1 cellular context compared by ENCODE assay signal in genomic region chr14:68823434-68824206, GRCh38.
TF ChIP-seq lines count a peak whose summit lies in the region.

No MANE protein-coding gene starts in this region.

TF ChIP-seq in HepG2, 621 proteins besides CTCF, POLR2A, EP300 and RAD21 (continued from another document and continues in another):
- TF ChIP-seq, protein P1, sequence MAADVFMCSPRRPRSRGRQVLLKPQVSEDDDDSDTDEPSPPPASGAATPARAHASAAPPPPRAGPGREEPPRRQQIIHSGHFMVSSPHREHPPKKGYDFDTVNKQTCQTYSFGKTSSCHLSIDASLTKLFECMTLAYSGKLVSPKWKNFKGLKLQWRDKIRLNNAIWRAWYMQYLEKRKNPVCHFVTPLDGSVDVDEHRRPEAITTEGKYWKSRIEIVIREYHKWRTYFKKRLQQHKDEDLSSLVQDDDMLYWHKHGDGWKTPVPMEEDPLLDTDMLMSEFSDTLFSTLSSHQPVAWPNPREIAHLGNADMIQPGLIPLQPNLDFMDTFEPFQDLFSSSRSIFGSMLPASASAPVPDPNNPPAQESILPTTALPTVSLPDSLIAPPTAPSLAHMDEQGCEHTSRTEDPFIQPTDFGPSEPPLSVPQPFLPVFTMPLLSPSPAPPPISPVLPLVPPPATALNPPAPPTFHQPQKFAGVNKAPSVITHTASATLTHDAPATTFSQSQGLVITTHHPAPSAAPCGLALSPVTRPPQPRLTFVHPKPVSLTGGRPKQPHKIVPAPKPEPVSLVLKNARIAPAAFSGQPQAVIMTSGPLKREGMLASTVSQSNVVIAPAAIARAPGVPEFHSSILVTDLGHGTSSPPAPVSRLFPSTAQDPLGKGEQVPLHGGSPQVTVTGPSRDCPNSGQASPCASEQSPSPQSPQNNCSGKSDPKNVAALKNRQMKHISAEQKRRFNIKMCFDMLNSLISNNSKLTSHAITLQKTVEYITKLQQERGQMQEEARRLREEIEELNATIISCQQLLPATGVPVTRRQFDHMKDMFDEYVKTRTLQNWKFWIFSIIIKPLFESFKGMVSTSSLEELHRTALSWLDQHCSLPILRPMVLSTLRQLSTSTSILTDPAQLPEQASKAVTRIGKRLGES (CRISPR knock-in tag; IDR thresholded peaks at IDR 0.05; ENCODE audit: borderline replicate concordance) = no peak
- TF ChIP-seq, protein P2, sequence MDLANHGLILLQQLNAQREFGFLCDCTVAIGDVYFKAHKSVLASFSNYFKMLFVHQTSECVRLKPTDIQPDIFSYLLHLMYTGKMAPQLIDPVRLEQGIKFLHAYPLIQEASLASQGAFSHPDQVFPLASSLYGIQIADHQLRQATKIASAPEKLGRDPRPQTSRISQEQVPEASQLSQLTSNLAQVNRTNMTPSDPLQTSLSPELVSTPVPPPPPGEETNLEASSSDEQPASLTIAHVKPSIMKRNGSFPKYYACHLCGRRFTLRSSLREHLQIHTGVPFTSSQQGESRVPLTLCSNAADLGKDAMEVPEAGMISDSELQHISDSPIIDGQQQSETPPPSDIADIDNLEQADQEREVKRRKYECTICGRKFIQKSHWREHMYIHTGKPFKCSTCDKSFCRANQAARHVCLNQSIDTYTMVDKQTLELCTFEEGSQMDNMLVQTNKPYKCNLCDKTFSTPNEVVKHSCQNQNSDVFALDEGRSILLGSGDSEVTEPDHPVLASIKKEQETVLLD (CRISPR knock-in tag; IDR thresholded peaks at IDR 0.05; ENCODE audit: low read depth) = no peak
- TF ChIP-seq ZNF331 (CRISPR knock-in tag; IDR thresholded peaks at IDR 0.05) (peak; percentile 29; the same call in 1 of the 2 replicates), ZNF382 (CRISPR knock-in tag; IDR thresholded peaks at IDR 0.05; ENCODE audit: borderline replicate concordance) (no peak), KAT8 (CRISPR knock-in tag; IDR thresholded peaks at IDR 0.05) (no peak; the same call in 1 of the 2 replicates), RBM22 (optimal IDR thresholded peaks at IDR 0.05; ENCODE audit: low read length) (no peak), ZNF230 (CRISPR knock-in tag; IDR thresholded peaks at IDR 0.05) (no peak; the same call in 1 of the 2 replicates), ZNF282 (IDR thresholded peaks at IDR 0.05; ENCODE audit: partially characterized antibody) (no peak), GATAD1 (CRISPR knock-in tag; IDR thresholded peaks at IDR 0.05) (peak; percentile 35; the same call in 1 of the 2 replicates), AGO1 (IDR thresholded peaks at IDR 0.05; ENCODE audit: low read depth, low read length, poor library complexity, severe bottlenecking) (no peak), ZNF749 (CRISPR knock-in tag; IDR thresholded peaks at IDR 0.05; ENCODE audit: borderline replicate concordance) (no peak), ZNF550 (CRISPR knock-in tag; IDR thresholded peaks at IDR 0.05; ENCODE audit: borderline replicate concordance) (no peak), ZNF713 (CRISPR knock-in tag; IDR thresholded peaks at IDR 0.05) (0 out of 2 replicates have a peak, but pooled peaks have one; percentile 29), SP140L (CRISPR knock-in tag; IDR thresholded peaks at IDR 0.05; ENCODE audit: borderline replicate concordance) (no peak), HCFC1 (IDR thresholded peaks at IDR 0.05; ENCODE audit: low read depth, low read length) (no peak), ZNF18 (CRISPR knock-in tag; IDR thresholded peaks at IDR 0.05; ENCODE audit: insufficient replicate concordance) (peak; percentile 50), NR2F1 (CRISPR knock-in tag; IDR thresholded peaks at IDR 0.05) (peak; percentile 74 to 91; a peak in 3 of 4 replicates), ZNF337 (CRISPR knock-in tag; IDR thresholded peaks at IDR 0.05; ENCODE audit: borderline replicate concordance, low read depth) (no peak), FOSL2 (CRISPR knock-in tag; IDR thresholded peaks at IDR 0.05) (peak; percentile 98), ZNF609 (CRISPR knock-in tag; IDR thresholded peaks at IDR 0.05; ENCODE audit: borderline replicate concordance) (peak; percentile 77; the same call in 1 of the 2 replicates), CBX5 (CRISPR knock-in tag; IDR thresholded peaks at IDR 0.05; ENCODE audit: borderline replicate concordance) (no peak), ZNF770 (CRISPR knock-in tag; IDR thresholded peaks at IDR 0.05) (no peak), ZNF547 (CRISPR knock-in tag; IDR thresholded peaks at IDR 0.05) (no peak), PRMT3 (CRISPR knock-in tag; IDR thresholded peaks at IDR 0.05; ENCODE audit: borderline replicate concordance, low read depth) (no peak), SP4 (CRISPR knock-in tag; IDR thresholded peaks at IDR 0.05) (no peak), ZNF619 (CRISPR knock-in tag; IDR thresholded peaks at IDR 0.05) (no peak), RNF219 (CRISPR knock-in tag; IDR thresholded peaks at IDR 0.05) (no peak), XBP1 (CRISPR knock-in tag; IDR thresholded peaks at IDR 0.05) (no peak), ZNF576 (CRISPR knock-in tag; IDR thresholded peaks at IDR 0.05) (no peak), ZNF83 (CRISPR knock-in tag; IDR thresholded peaks at IDR 0.05; ENCODE audit: borderline replicate concordance) (no peak), SOX6 (IDR thresholded peaks at IDR 0.05) (no peak), SOX6 (CRISPR knock-in tag; IDR thresholded peaks at IDR 0.05) (peak; percentile 46; the same call in 1 of the 2 replicates), MEIS1 (CRISPR knock-in tag; IDR thresholded peaks at IDR 0.05; ENCODE audit: borderline replicate concordance) (no peak; the same call in 1 of the 2 replicates), BRF2 (CRISPR knock-in tag; IDR thresholded peaks at IDR 0.05) (no peak), ATF3 (CRISPR knock-in tag; IDR thresholded peaks at IDR 0.05) (peak; percentile 79; the same call in 1 of the 2 replicates), ZNF281 (CRISPR knock-in tag; IDR thresholded peaks at IDR 0.05; ENCODE audit: borderline replicate concordance) (peak; percentile 80; the same call in 1 of the 2 replicates), ASH2L (IDR thresholded peaks at IDR 0.05; ENCODE audit: insufficient read length, low read depth, low read length) (peak; percentile 79), ZNF468 (CRISPR knock-in tag; IDR thresholded peaks at IDR 0.05) (no peak), HDAC2 (CRISPR knock-in tag; IDR thresholded peaks at IDR 0.05) (peak; percentile 60)
- TF ChIP-seq, protein P3, sequence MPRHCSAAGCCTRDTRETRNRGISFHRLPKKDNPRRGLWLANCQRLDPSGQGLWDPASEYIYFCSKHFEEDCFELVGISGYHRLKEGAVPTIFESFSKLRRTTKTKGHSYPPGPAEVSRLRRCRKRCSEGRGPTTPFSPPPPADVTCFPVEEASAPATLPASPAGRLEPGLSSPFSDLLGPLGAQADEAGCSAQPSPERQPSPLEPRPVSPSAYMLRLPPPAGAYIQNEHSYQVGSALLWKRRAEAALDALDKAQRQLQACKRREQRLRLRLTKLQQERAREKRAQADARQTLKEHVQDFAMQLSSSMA (CRISPR knock-in tag; IDR thresholded peaks at IDR 0.05) = peak; percentile 31; the same call in 1 of the 2 replicates
